ENCODE assay signal across 12 cellular contexts in the genomic region with DNA sequence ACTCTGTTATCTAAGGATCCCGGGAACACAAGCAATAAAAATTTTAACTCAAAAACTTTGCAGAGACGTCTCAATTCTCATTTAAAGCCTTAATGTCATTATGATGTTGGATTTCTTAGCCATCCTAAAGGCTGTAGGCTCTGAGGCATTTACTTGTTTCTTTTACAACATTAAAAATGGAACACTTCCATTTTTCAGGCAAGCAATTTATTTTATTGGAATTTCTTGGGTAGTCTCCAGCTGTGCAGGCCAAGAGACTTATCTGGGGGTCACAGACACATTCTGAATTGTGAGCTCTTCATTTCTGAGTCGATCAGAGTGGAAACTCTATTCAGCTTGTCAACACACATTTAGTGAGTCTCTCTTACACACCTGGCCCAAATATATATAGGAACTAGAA.
"Had no signal": no experiment of that assay in that cellular context is flagged by ENCODE, and none has a peak within 500 bp of the region (broad histone marks: within the 10 kb centered on the region; RNA-seq: fewer than 3 reads in every experiment).

No MANE protein-coding gene starts in this region.

- DNase-seq: activated CD4-positive, alpha-beta T cell treated with anti-CD3 and anti-CD28 coated beads, Interleukin-2, amount 10 ng/mL, durations not matched to agents 7 days and 5 days; activated naive CD4-positive, alpha-beta T cell; activated T-cell treated with anti-CD3 and anti-CD28 coated beads for 4 hours; aorta; head of caudate nucleus; thyroid gland had no signal

- H3K27me3 ChIP-seq: neural progenitor cell, thyroid gland had no signal

- H3K27ac Mint-ChIP-seq: activated CD4-positive, alpha-beta T cell treated with anti-CD3 and anti-CD28 coated beads, Interleukin-2, amount 10 ng/mL, durations not matched to agents 7 days and 5 days; neural progenitor cell; stimulated activated memory B cell treated with anti-CD40 and anti-IgM and Interleukin-4, amounts not matched to agents 10 μg/mL and 1 μg/mL and 100 μg/mL, for 72 hours; T-helper 2 cell treated with Interferon-gamma antibody and Interleukin-4, amounts not matched to agents 5 μg/mL and 100 μg/mL, for 36 hours had no signal

- H3K36me3 ChIP-seq: neural progenitor cell, thyroid gland had no signal

- ATAC-seq: stimulated activated memory B cell treated with anti-CD40 and anti-IgM and Interleukin-4, amounts not matched to agents 10 μg/mL and 1 μg/mL and 100 μg/mL, for 72 hours had no signal

- H3K4me1 Mint-ChIP-seq: activated CD4-positive, alpha-beta T cell treated with anti-CD3 and anti-CD28 coated beads, Interleukin-2, amount 10 ng/mL, durations not matched to agents 7 days and 5 days; stimulated activated memory B cell treated with anti-CD40 and anti-IgM and Interleukin-4, amounts not matched to agents 10 μg/mL and 1 μg/mL and 100 μg/mL, for 72 hours had no signal

- H3K4me2 ChIP-seq: neural progenitor cell had no signal

- H3K9ac ChIP-seq: neural progenitor cell, parathyroid adenoma had no signal

- H3K27ac ChIP-seq: neural progenitor cell, parathyroid adenoma, thyroid gland had no signal

- H3K36me3 Mint-ChIP-seq: mesothelial cell of epicardium; neural progenitor cell; stimulated activated memory B cell treated with anti-CD40 and anti-IgM and Interleukin-4, amounts not matched to agents 10 μg/mL and 1 μg/mL and 100 μg/mL, for 72 hours had no signal

- H3K79me2 ChIP-seq: parathyroid adenoma had no signal

- H2AFZ ChIP-seq: neural progenitor cell, parathyroid adenoma had no signal

- H3K9me3 Mint-ChIP-seq: T-helper 2 cell treated with Interferon-gamma antibody and Interleukin-4, amounts not matched to agents 5 μg/mL and 100 μg/mL, for 36 hours had no signal

- H3K4me3 ChIP-seq: lung, neural progenitor cell, thyroid gland had no signal

- H3K4me3 Mint-ChIP-seq: activated CD4-positive, alpha-beta T cell treated with anti-CD3 and anti-CD28 coated beads, Interleukin-2, amount 10 ng/mL, durations not matched to agents 7 days and 5 days; mesothelial cell of epicardium; neural progenitor cell; stimulated activated memory B cell treated with anti-CD40 and anti-IgM and Interleukin-4, amounts not matched to agents 10 μg/mL and 1 μg/mL and 100 μg/mL, for 72 hours; T-helper 2 cell treated with Interferon-gamma antibody and Interleukin-4, amounts not matched to agents 5 μg/mL and 100 μg/mL, for 36 hours had no signal

- H3K4me1 ChIP-seq: neural progenitor cell, parathyroid adenoma, thyroid gland had no signal

- H3K9me3 ChIP-seq: thyroid gland had no signal
